ENCODE assay signal across 18 cellular contexts in the genomic region with DNA sequence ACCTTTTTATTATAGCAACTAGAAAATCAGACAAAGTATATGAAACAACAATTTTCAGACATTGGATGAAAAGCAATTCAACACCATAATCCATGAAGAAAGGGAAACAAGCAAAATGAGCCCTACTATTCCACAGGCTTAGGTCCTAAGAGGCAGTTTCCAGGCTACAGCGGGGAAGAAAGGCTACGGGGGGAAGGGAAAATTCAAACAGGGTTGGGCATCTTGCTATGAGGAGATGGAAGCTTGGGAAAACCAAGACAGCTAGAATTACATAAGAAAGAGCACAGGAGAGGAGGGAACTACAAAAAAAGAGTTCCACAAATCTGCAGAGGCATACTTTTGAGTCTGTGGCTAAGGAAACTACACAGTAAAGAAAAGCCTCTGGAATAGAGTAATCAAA.
"Had no signal": no experiment of that assay in that cellular context is flagged by ENCODE, and none has a peak within 500 bp of the region (broad histone marks: within the 10 kb centered on the region; RNA-seq: fewer than 3 reads in every experiment).

No MANE protein-coding gene starts in this region.

- ATAC-seq: left ventricle myocardium superior; lower lobe of right lung; naive thymus-derived CD8-positive, alpha-beta T cell; psoas muscle; right cardiac atrium; stimulated activated naive B cell treated with anti-CD40 and anti-IgM and Interleukin-4, amounts not matched to agents 10 μg/mL and 1 μg/mL and 100 μg/mL, for 72 hours had no signal

- H3K4me3 Mint-ChIP-seq: naive thymus-derived CD8-positive, alpha-beta T cell; nephron progenitor cell; stimulated activated naive B cell treated with anti-CD40 and anti-IgM and Interleukin-4, amounts not matched to agents 10 μg/mL and 1 μg/mL and 100 μg/mL, for 72 hours; stimulated activated naive CD8-positive, alpha-beta T cell treated with anti-CD3 and anti-CD28 coated beads, Interleukin-15, Interleukin-2, amounts not matched to agents 100 ng/mL and 50 ng/mL, for 24 hours had no signal

- H3K27ac Mint-ChIP-seq: naive thymus-derived CD8-positive, alpha-beta T cell; nephron progenitor cell; stimulated activated naive B cell treated with anti-CD40 and anti-IgM and Interleukin-4, amounts not matched to agents 10 μg/mL and 1 μg/mL and 100 μg/mL, for 72 hours; stimulated activated naive CD8-positive, alpha-beta T cell treated with anti-CD3 and anti-CD28 coated beads, Interleukin-15, Interleukin-2, amounts not matched to agents 100 ng/mL and 50 ng/mL, for 24 hours had no signal

- DNase-seq: dorsolateral prefrontal cortex; effector CD4-positive, alpha-beta T cell; left ventricle myocardium superior; lower lobe of right lung; naive thymus-derived CD8-positive, alpha-beta T cell; nephron progenitor cell; occipital lobe; ovary; posterior cingulate gyrus; psoas muscle; right cardiac atrium; sigmoid colon; spleen; stimulated activated naive B cell treated with anti-CD40 and anti-IgM and Interleukin-4, amounts not matched to agents 10 μg/mL and 1 μg/mL and 100 μg/mL, for 72 hours; upper lobe of left lung had no signal

- H3K27ac ChIP-seq: dorsolateral prefrontal cortex, lower lobe of right lung, ovary, psoas muscle, sigmoid colon, spleen, thoracic aorta, tibial nerve, upper lobe of left lung had no signal

- H3K4me1 Mint-ChIP-seq: naive thymus-derived CD8-positive, alpha-beta T cell; nephron progenitor cell; stimulated activated naive B cell treated with anti-CD40 and anti-IgM and Interleukin-4, amounts not matched to agents 10 μg/mL and 1 μg/mL and 100 μg/mL, for 72 hours had no signal

- H3K27me3 Mint-ChIP-seq: stimulated activated naive B cell treated with anti-CD40 and anti-IgM and Interleukin-4, amounts not matched to agents 10 μg/mL and 1 μg/mL and 100 μg/mL, for 72 hours; stimulated activated naive CD8-positive, alpha-beta T cell treated with anti-CD3 and anti-CD28 coated beads, Interleukin-15, Interleukin-2, amounts not matched to agents 100 ng/mL and 50 ng/mL, for 24 hours had no signal

- H3K36me3 Mint-ChIP-seq: stimulated activated naive B cell treated with anti-CD40 and anti-IgM and Interleukin-4, amounts not matched to agents 10 μg/mL and 1 μg/mL and 100 μg/mL, for 72 hours had no signal

- H3K4me3 ChIP-seq: dorsolateral prefrontal cortex, lower lobe of right lung, ovary, psoas muscle, sigmoid colon, spleen, thoracic aorta, tibial nerve, upper lobe of left lung had no signal

- H3K4me1 ChIP-seq: lower lobe of right lung, psoas muscle, sigmoid colon, spleen, tibial nerve, upper lobe of left lung had no signal

- H3K27me3 ChIP-seq: dorsolateral prefrontal cortex, ovary, sigmoid colon, spleen, tibial nerve, upper lobe of left lung had no signal

- H3K36me3 ChIP-seq: lower lobe of right lung, ovary, sigmoid colon, spleen, thoracic aorta, tibial nerve, upper lobe of left lung had no signal
